Comparison of ENCODE assay signal across 8 cellular contexts in genomic region chr9:706606-707451, GRCh38.
DNase-seq lines count a peak whose midpoint lies in the region; ATAC-seq and TF ChIP-seq lines count a peak whose summit lies in the region.

No MANE protein-coding gene starts in this region.

- H3K9ac ChIP-seq in HUES6 (ENCODE audit: low read length): peak overlapping the region; percentile 61
- H3K9ac ChIP-seq in duodenal mucosa (ENCODE audit: low read depth in 1 of 2, low read length in 2 of 2): peak overlapping the region; percentile 58 to 76

- H3K4me1 ChIP-seq in HUES6 (ENCODE audit: control insufficient read depth, insufficient read depth, low read length) (peaks cover 18% of the 10 kb centered on the region), duodenal mucosa (ENCODE audit: control insufficient read depth in 1 of 2, insufficient read depth in 2 of 2, low read length in 2 of 2) (peaks cover 15% of the 10 kb centered on the region in 2 donors), left lung (peaks cover 7 to 25% of the 10 kb centered on the region in 2 donors)

- peak overlapping the region; percentile 17; the same call in 1 of the 2 replicates for H3K27ac ChIP-seq in HUES6 (ENCODE audit: low read depth, low read length)
- H3K27ac ChIP-seq in duodenal mucosa (ENCODE audit: low read depth, low read length): peak overlapping the region; percentile 70
- H3K27ac ChIP-seq in left lung: peak overlapping the region; percentile 54 to 78

- ATAC-seq in left lung: peak; percentile 74
- ATAC-seq in GM21528 (IDR thresholded peaks at IDR 0.05; ENCODE audit: low FRiP score, unreplicated experiment): no peak

- TF ChIP-seq CTCF in left lung (IDR thresholded peaks at IDR 0.05): no peak

- DNase-seq in COLO829 (ENCODE audit: low spot score) (peak; percentile 76), left lung (peak; percentile 83 to 94), NCI-H524 treated with DMSO at 0.1 percent for 48 hours (lab: John Stamatoyannopoulos, UW) (no peak)
- peak; percentile 13 for DNase-seq in activated CD4-positive, alpha-beta T cell treated with anti-CD3 and anti-CD28 coated beads, Interleukin-2, amount 50 U/mL, for 1 hour
- peak; percentile 37 to 44 for DNase-seq in stimulated activated CD4-positive, alpha-beta T cell treated with anti-CD3 and anti-CD28 coated beads, Interleukin-2, amount 100 ng/mL, for 24 hours

- H3K36me3 ChIP-seq in HUES6 (ENCODE audit: control insufficient read depth, insufficient read depth, low read length) (peaks cover 13% of the 10 kb centered on the region), duodenal mucosa (ENCODE audit: control insufficient read depth in 1 of 2, insufficient read depth in 2 of 2, low read length in 2 of 2) (peaks cover 11 to 13% of the 10 kb centered on the region in 2 donors), left lung (peaks cover 0 to 12% of the 10 kb centered on the region in 2 donors)

- H3K27me3 ChIP-seq in HUES6 (ENCODE audit: control insufficient read depth, insufficient read depth, low read length) (no peaks in the 10 kb centered on the region), duodenal mucosa (ENCODE audit: control insufficient read depth in 1 of 2, insufficient read depth in 2 of 2, low read length in 2 of 2) (no peaks in the 10 kb centered on the region), left lung (no peaks in the 10 kb centered on the region)

- intact Hi-C loops in left lung (cut with DNase I): no loop called here

- peak overlapping the region; percentile 49 for H3K4me3 ChIP-seq in HUES6 (ENCODE audit: low read depth, low read length)
- peak overlapping the region; percentile 72 to 78 for H3K4me3 ChIP-seq in duodenal mucosa (ENCODE audit: low read depth in 1 of 2, low read length in 2 of 2)
- H3K4me3 ChIP-seq in left lung: peak overlapping the region; percentile 38 to 45

- H3K9me3 ChIP-seq in HUES6 (ENCODE audit: control insufficient read depth, insufficient read depth, low read depth, low read length) (no peaks in the 10 kb centered on the region), duodenal mucosa (ENCODE audit: control insufficient read depth in 1 of 2, low read length in 2 of 2) (no peaks in the 10 kb centered on the region), left lung (no peaks in the 10 kb centered on the region)

Comparison
In these comparisons a context has a peak if more than half of its experiments do, and no peak if none do; other contexts are left out.
1. H3K27ac ChIP-seq: peak in every context shown above with its lines; median percentile 70 in duodenal mucosa; 66 in left lung; 17 in HUES6.